In the genomic region with DNA sequence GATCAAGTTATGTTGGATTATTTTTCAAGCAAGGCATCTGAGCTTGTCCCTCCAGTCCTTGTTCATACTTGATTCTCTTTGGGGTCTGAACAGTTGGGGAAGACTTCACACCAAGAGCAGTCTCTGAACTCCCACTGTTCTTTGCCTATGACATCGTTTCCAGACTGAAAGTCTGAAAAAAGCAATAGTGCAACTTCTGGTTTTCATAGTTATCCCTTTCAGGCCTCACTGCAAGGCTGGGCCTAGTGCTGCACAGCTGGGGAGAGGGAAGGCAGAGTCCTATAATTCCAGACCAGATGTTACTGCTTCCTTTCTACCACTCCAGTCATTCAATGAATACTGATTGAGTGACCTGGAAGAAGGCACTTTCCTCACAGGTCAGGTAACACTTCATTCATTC, we compare ENCODE assay signal across 17 cellular contexts.
DNase-seq lines count a peak whose midpoint lies in the region; ATAC-seq and TF ChIP-seq lines count a peak whose summit lies in the region.
"Had no signal": no experiment of that assay in that cellular context is flagged by ENCODE, and none has a peak within 500 bp of the region (broad histone marks: within the 10 kb centered on the region; RNA-seq: fewer than 3 reads in every experiment).

No MANE protein-coding gene starts in this region.

- no peak overlapping the region for H3K27ac ChIP-seq in MM.1S (ENCODE audit: low read length)
- H3K27ac ChIP-seq: BLaER1 had no signal

- H3K9me3 Mint-ChIP-seq in activated CD8-positive, alpha-beta T cell treated with anti-CD3 and anti-CD28 coated beads for 36 hours = no peaks in the 10 kb centered on the region
- no peaks in the 10 kb centered on the region for H3K9me3 Mint-ChIP-seq in activated CD8-positive, alpha-beta T cell treated with anti-CD3 and anti-CD28 coated beads, Interleukin-2, amount 10 ng/mL, durations not matched to agents 7 days and 5 days (ENCODE audit: insufficient read depth)
- no peaks in the 10 kb centered on the region for H3K9me3 Mint-ChIP-seq in nephron
- H3K9me3 Mint-ChIP-seq: CD8-positive, alpha-beta memory T cell; H9 had no signal

- H4K20me1 ChIP-seq in MM.1S (ENCODE audit: insufficient read depth, low read length) = no peaks in the 10 kb centered on the region
- H4K20me1 ChIP-seq: BLaER1 had no signal

- in situ Hi-C loops in HAP-1 (cut with MboI; ENCODE audit: low sequenced_read_pairs) = no loop called here

- H2AFZ ChIP-seq in MM.1S (ENCODE audit: low read length) = 0 out of 2 replicates have a peak overlapping the region, but pooled peaks have one; percentile 26

- no peaks in the 10 kb centered on the region for H3F3A ChIP-seq in MM.1S (ENCODE audit: insufficient read depth, low read length)

- no peak overlapping the region for H3K4me3 Mint-ChIP-seq in activated CD8-positive, alpha-beta T cell treated with anti-CD3 and anti-CD28 coated beads for 36 hours
- no peak overlapping the region for H3K4me3 Mint-ChIP-seq in activated CD8-positive, alpha-beta T cell treated with anti-CD3 and anti-CD28 coated beads, Interleukin-2, amount 10 ng/mL, durations not matched to agents 7 days and 5 days
- H3K4me3 Mint-ChIP-seq in nephron = no peak overlapping the region
- H3K4me3 Mint-ChIP-seq: CD8-positive, alpha-beta memory T cell; H9 had no signal

- H3K79me2 ChIP-seq in MM.1S (ENCODE audit: low read length) = no peaks in the 10 kb centered on the region

- no peak for DNase-seq in activated CD8-positive, alpha-beta T cell treated with anti-CD3 and anti-CD28 coated beads for 36 hours
- DNase-seq in activated CD8-positive, alpha-beta T cell treated with anti-CD3 and anti-CD28 coated beads, Interleukin-2, amount 10 ng/mL, durations not matched to agents 7 days and 5 days = no peak
- DNase-seq in MM.1S = no peak
- DNase-seq in foreskin fibroblast = no peak
- DNase-seq in HAP-1 (ENCODE audit: low spot score in 2 of 2) = no peak
- DNase-seq in left lobe of liver (ENCODE audit: low spot score) = no peak
- DNase-seq: 8988T; AML-193; Caco-2; CD8-positive, alpha-beta memory T cell; DND-41; GDM1; GOT3; H9 had no signal

- H3K27me3 Mint-ChIP-seq in activated CD8-positive, alpha-beta T cell treated with anti-CD3 and anti-CD28 coated beads for 36 hours = peaks cover 3% of the 10 kb centered on the region
- peaks cover 4% of the 10 kb centered on the region for H3K27me3 Mint-ChIP-seq in activated CD8-positive, alpha-beta T cell treated with anti-CD3 and anti-CD28 coated beads, Interleukin-2, amount 10 ng/mL, durations not matched to agents 7 days and 5 days (ENCODE audit: low read depth)
- H3K27me3 Mint-ChIP-seq in nephron (ENCODE audit: low read depth) = peaks cover 11% of the 10 kb centered on the region

- H3K9ac ChIP-seq in MM.1S (ENCODE audit: low read length) = no peak overlapping the region
- H3K9ac ChIP-seq: BLaER1 had no signal

- H3K4me1 ChIP-seq in MM.1S (ENCODE audit: low read length) (peaks cover 10% of the 10 kb centered on the region), HAP-1 (no peaks in the 10 kb centered on the region)
- H3K4me1 ChIP-seq: Caco-2 had no signal

- intact Hi-C loops in activated CD8-positive, alpha-beta T cell treated with anti-CD3 and anti-CD28 coated beads for 36 hours (cut with micrococcal nuclease) = no loop called here

- CTCF ChIA-PET in activated CD8-positive, alpha-beta T cell treated with anti-CD3 and anti-CD28 coated beads for 36 hours (lab: Charles Lee) = no interaction called here
- CTCF ChIA-PET in activated CD8-positive, alpha-beta T cell treated with anti-CD3 and anti-CD28 coated beads, Interleukin-2, amount 10 ng/mL, durations not matched to agents 7 days and 5 days (lab: Charles Lee) = no interaction called here

- POLR2A ChIA-PET in activated CD8-positive, alpha-beta T cell treated with anti-CD3 and anti-CD28 coated beads for 36 hours (lab: Charles Lee) = no interaction called here
- POLR2A ChIA-PET in activated CD8-positive, alpha-beta T cell treated with anti-CD3 and anti-CD28 coated beads, Interleukin-2, amount 10 ng/mL, durations not matched to agents 7 days and 5 days (lab: Charles Lee) = interaction anchor here (0.6 kb wide), 1 partner anchor 32 kb away, joined by 3 read pairs; no protein-coding TSS in a partner anchor

- H3K36me3 ChIP-seq in MM.1S (replicated peaks; ENCODE audit: insufficient read depth, low read length) (no peaks in the 10 kb centered on the region), HAP-1 (replicated peaks) (no peaks in the 10 kb centered on the region)
- H3K36me3 ChIP-seq: BLaER1 had no signal

- H3K4me3 ChIP-seq in MM.1S (ENCODE audit: low read length) (no peak overlapping the region), foreskin fibroblast (ENCODE audit: low read depth in 1 of 2, low read length in 2 of 2) (no peak overlapping the region), HAP-1 (no peak overlapping the region)
- H3K4me3 ChIP-seq: BLaER1 had no signal

- no peaks in the 10 kb centered on the region for H3K27me3 ChIP-seq in MM.1S (replicated peaks; ENCODE audit: insufficient read depth, low read length)
- H3K27me3 ChIP-seq in HAP-1 (ENCODE audit: low read depth) = no peaks in the 10 kb centered on the region; the same call in 1 of the 2 replicates
- H3K27me3 ChIP-seq: BLaER1 had no signal

- H3K27ac Mint-ChIP-seq in activated CD8-positive, alpha-beta T cell treated with anti-CD3 and anti-CD28 coated beads for 36 hours = no peak overlapping the region
- no peak overlapping the region for H3K27ac Mint-ChIP-seq in activated CD8-positive, alpha-beta T cell treated with anti-CD3 and anti-CD28 coated beads, Interleukin-2, amount 10 ng/mL, durations not matched to agents 7 days and 5 days
- H3K27ac Mint-ChIP-seq in nephron = peak overlapping the region in 2 of 3 experiments; percentile 31 to 79
- H3K27ac Mint-ChIP-seq: CD8-positive, alpha-beta memory T cell; H9 had no signal

- H3K36me3 Mint-ChIP-seq in activated CD8-positive, alpha-beta T cell treated with anti-CD3 and anti-CD28 coated beads for 36 hours (ENCODE audit: low read depth) = no peaks in the 10 kb centered on the region
- H3K36me3 Mint-ChIP-seq in activated CD8-positive, alpha-beta T cell treated with anti-CD3 and anti-CD28 coated beads, Interleukin-2, amount 10 ng/mL, durations not matched to agents 7 days and 5 days (ENCODE audit: low read depth) = no peaks in the 10 kb centered on the region
- H3K36me3 Mint-ChIP-seq in nephron (ENCODE audit: low read depth) = no peaks in the 10 kb centered on the region

- no peaks in the 10 kb centered on the region for H3K9me3 ChIP-seq in MM.1S (replicated peaks; ENCODE audit: insufficient read depth, low read length)
- no peaks in the 10 kb centered on the region for H3K9me3 ChIP-seq in HAP-1
- H3K9me3 ChIP-seq: BLaER1 had no signal

- H3K4me1 Mint-ChIP-seq in activated CD8-positive, alpha-beta T cell treated with anti-CD3 and anti-CD28 coated beads for 36 hours (ENCODE audit: low read depth) = peaks cover 13% of the 10 kb centered on the region
- H3K4me1 Mint-ChIP-seq in activated CD8-positive, alpha-beta T cell treated with anti-CD3 and anti-CD28 coated beads, Interleukin-2, amount 10 ng/mL, durations not matched to agents 7 days and 5 days (ENCODE audit: low read depth) = peaks cover 4% of the 10 kb centered on the region
- H3K4me1 Mint-ChIP-seq in nephron = peaks cover 71% of the 10 kb centered on the region
- H3K4me1 Mint-ChIP-seq: CD8-positive, alpha-beta memory T cell had no signal

- ATAC-seq in activated CD8-positive, alpha-beta T cell treated with anti-CD3 and anti-CD28 coated beads for 36 hours = peak; percentile 58
- no peak for ATAC-seq in activated CD8-positive, alpha-beta T cell treated with anti-CD3 and anti-CD28 coated beads, Interleukin-2, amount 10 ng/mL, durations not matched to agents 7 days and 5 days
- ATAC-seq in left lobe of liver = no peak
- ATAC-seq: HepG2 had no signal

- no peak overlapping the region for H3K4me2 ChIP-seq in MM.1S (ENCODE audit: low read depth, low read length)
- H3K4me2 ChIP-seq: BLaER1 had no signal

- no peak for TF ChIP-seq CTCF in activated CD8-positive, alpha-beta T cell treated with anti-CD3 and anti-CD28 coated beads for 36 hours (IDR thresholded peaks at IDR 0.05)
- TF ChIP-seq CTCF in MM.1S (IDR thresholded peaks at IDR 0.05; ENCODE audit: low read length) = no peak
- TF ChIP-seq CTCF in nephron (IDR thresholded peaks at IDR 0.05; ENCODE audit: unreplicated experiment in 3 of 3) = no peak
- no peak for TF ChIP-seq CTCF in foreskin fibroblast (IDR thresholded peaks at IDR 0.05; ENCODE audit: low read depth, low read length)

- H3K9me2 ChIP-seq in MM.1S (replicated peaks; ENCODE audit: insufficient read depth, low read length) = no peaks in the 10 kb centered on the region

Comparison
In these comparisons a context has a peak if more than half of its experiments do, and no peak if none do; other contexts are left out.
1. H3K27ac Mint-ChIP-seq: peak in nephron (2 of 3); none in activated CD8-positive, alpha-beta T cell treated with anti-CD3 and anti-CD28 coated beads for 36 hours (single experiment) and activated CD8-positive, alpha-beta T cell treated with anti-CD3 and anti-CD28 coated beads, Interleukin-2, amount 10 ng/mL, durations not matched to agents 7 days and 5 days (single experiment).